In the genomic region with DNA sequence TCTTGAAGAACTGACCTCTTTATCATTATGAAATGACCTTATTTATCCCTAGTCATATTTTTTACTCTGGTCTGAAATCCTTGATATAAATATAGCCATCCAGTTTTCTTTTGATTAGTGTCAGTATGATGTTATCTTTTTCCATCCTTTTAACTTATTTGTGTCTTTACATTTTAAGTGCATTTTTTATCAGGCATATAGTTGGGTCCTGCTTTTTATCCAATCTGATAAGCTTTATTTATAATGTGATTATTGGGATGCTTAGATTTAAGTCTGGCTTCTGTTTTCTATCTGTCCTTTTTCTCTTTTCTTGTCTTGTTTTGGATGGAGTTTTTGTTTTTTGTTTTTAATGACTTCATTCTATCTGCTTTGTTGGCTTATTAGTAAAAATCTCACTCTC, we compare ENCODE assay signal across 23 cellular contexts.
"Had no signal": no experiment of that assay in that cellular context is flagged by ENCODE, and none has a peak within 500 bp of the region (broad histone marks: within the 10 kb centered on the region; RNA-seq: fewer than 3 reads in every experiment).

No MANE protein-coding gene starts in this region.

- H3K36me3 ChIP-seq: esophagus muscularis mucosa, heart right ventricle, left lung, lower lobe of right lung had no signal

- FAIRE-seq: colon, endothelial cell of umbilical vein, frontal cortex, islet of Langerhans, keratinocyte had no signal

- H3K27ac Mint-ChIP-seq: mesothelial cell of epicardium had no signal

- H3K4me3 ChIP-seq: coronary artery, dorsolateral prefrontal cortex, esophagus muscularis mucosa, heart right ventricle, left lung, lower lobe of right lung, mucosa of descending colon had no signal

- H3K9me3 ChIP-seq: left lung, lower lobe of right lung, mucosa of descending colon had no signal

- H3K27ac ChIP-seq: coronary artery, dorsolateral prefrontal cortex, esophagus muscularis mucosa, foreskin keratinocyte, heart right ventricle, left lung, lower lobe of right lung had no signal

- H3K27me3 ChIP-seq: dorsolateral prefrontal cortex, esophagus muscularis mucosa, heart right ventricle had no signal

- ATAC-seq: foreskin keratinocyte, heart right ventricle, left cardiac atrium, left lung, left ventricle myocardium superior, lower lobe of right lung, mucosa of descending colon had no signal

- H3K4me1 ChIP-seq: esophagus muscularis mucosa, foreskin keratinocyte, left lung, lower lobe of right lung had no signal

- H3K4me3 Mint-ChIP-seq: mesothelial cell of epicardium, naive B cell had no signal

- H3K36me3 Mint-ChIP-seq: mesothelial cell of epicardium had no signal

- DNase-seq: dermis blood vessel endothelial cell; effector CD4-positive, alpha-beta T cell; effector memory CD4-positive, alpha-beta T cell; foreskin keratinocyte; glutamatergic neuron; heart right ventricle; hippocampal formation; left cardiac atrium; left lung; left ventricle myocardium superior; lower lobe of right lung; mesenchymal stem cell; mucosa of descending colon; naive B cell had no signal
